Comparison of ENCODE assay signal across 1 cellular context in the genomic region with DNA sequence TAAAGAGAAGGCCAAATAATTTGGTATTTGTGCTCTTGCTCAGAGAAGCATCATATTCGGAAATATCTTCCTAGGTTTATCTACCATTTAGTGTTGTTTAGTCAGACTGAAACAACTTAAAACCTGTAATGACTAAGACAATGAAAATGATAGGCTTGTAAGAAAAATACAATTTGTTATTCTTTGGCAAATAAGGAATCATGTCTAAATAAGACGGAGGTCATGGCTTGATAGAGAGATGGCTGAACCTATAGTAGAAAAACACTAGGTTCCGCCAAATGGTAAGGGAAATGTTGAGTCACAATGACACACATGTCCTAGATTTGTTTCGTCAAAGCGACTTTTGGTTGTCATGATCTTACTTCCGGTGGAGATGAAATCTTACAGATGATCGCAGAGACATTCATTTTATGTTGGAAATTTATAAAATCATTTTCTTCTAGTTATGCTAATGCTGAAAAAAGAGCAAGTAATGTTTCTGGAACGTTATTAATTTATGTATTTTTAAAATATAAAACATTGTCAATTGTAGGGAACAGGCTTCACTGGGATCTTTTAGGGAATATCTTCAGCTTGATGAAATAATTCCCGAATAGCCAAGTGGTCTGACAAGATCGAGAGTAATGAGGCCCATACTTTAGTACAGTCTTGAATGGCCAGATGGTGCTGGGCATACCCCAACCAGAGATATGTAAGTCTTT.
TF ChIP-seq lines count a peak whose summit lies in the region.

No MANE protein-coding gene starts in this region.

TF ChIP-seq in K562, 482 proteins besides CTCF, POLR2A, EP300 and RAD21 (continued from another document):
- TF ChIP-seq, protein P1, sequence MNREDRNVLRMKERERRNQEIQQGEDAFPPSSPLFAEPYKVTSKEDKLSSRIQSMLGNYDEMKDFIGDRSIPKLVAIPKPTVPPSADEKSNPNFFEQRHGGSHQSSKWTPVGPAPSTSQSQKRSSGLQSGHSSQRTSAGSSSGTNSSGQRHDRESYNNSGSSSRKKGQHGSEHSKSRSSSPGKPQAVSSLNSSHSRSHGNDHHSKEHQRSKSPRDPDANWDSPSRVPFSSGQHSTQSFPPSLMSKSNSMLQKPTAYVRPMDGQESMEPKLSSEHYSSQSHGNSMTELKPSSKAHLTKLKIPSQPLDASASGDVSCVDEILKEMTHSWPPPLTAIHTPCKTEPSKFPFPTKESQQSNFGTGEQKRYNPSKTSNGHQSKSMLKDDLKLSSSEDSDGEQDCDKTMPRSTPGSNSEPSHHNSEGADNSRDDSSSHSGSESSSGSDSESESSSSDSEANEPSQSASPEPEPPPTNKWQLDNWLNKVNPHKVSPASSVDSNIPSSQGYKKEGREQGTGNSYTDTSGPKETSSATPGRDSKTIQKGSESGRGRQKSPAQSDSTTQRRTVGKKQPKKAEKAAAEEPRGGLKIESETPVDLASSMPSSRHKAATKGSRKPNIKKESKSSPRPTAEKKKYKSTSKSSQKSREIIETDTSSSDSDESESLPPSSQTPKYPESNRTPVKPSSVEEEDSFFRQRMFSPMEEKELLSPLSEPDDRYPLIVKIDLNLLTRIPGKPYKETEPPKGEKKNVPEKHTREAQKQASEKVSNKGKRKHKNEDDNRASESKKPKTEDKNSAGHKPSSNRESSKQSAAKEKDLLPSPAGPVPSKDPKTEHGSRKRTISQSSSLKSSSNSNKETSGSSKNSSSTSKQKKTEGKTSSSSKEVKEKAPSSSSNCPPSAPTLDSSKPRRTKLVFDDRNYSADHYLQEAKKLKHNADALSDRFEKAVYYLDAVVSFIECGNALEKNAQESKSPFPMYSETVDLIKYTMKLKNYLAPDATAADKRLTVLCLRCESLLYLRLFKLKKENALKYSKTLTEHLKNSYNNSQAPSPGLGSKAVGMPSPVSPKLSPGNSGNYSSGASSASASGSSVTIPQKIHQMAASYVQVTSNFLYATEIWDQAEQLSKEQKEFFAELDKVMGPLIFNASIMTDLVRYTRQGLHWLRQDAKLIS (CRISPR knock-in tag; IDR thresholded peaks at IDR 0.05) = 0 out of 2 replicates have a peak, but pooled peaks have one; percentile 3
- TF ChIP-seq TBP (optimal IDR thresholded peaks at IDR 0.05; ENCODE audit: low read depth, low read length) = peak; percentile 80
- TF ChIP-seq, protein P2, sequence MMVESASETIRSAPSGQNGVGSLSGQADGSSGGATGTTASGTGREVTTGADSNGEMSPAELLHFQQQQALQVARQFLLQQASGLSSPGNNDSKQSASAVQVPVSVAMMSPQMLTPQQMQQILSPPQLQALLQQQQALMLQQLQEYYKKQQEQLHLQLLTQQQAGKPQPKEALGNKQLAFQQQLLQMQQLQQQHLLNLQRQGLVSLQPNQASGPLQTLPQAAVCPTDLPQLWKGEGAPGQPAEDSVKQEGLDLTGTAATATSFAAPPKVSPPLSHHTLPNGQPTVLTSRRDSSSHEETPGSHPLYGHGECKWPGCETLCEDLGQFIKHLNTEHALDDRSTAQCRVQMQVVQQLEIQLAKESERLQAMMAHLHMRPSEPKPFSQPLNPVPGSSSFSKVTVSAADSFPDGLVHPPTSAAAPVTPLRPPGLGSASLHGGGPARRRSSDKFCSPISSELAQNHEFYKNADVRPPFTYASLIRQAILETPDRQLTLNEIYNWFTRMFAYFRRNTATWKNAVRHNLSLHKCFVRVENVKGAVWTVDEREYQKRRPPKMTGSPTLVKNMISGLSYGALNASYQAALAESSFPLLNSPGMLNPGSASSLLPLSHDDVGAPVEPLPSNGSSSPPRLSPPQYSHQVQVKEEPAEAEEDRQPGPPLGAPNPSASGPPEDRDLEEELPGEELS (CRISPR knock-in tag; IDR thresholded peaks at IDR 0.05; ENCODE audit: borderline replicate concordance) = no peak
- TF ChIP-seq ZNF232 (CRISPR knock-in tag; IDR thresholded peaks at IDR 0.05) = no peak
- TF ChIP-seq, protein P3, sequence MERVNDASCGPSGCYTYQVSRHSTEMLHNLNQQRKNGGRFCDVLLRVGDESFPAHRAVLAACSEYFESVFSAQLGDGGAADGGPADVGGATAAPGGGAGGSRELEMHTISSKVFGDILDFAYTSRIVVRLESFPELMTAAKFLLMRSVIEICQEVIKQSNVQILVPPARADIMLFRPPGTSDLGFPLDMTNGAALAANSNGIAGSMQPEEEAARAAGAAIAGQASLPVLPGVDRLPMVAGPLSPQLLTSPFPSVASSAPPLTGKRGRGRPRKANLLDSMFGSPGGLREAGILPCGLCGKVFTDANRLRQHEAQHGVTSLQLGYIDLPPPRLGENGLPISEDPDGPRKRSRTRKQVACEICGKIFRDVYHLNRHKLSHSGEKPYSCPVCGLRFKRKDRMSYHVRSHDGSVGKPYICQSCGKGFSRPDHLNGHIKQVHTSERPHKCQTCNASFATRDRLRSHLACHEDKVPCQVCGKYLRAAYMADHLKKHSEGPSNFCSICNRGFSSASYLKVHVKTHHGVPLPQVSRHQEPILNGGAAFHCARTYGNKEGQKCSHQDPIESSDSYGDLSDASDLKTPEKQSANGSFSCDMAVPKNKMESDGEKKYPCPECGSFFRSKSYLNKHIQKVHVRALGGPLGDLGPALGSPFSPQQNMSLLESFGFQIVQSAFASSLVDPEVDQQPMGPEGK (CRISPR knock-in tag; IDR thresholded peaks at IDR 0.05; ENCODE audit: borderline replicate concordance) = no peak
- peak; percentile 28; the same call in 1 of the 2 replicates for TF ChIP-seq ESRRA (IDR thresholded peaks at IDR 0.05; ENCODE audit: borderline replicate concordance, low read depth)
- no peak for TF ChIP-seq HIVEP1 (CRISPR knock-in tag; IDR thresholded peaks at IDR 0.05)
- TF ChIP-seq CBX3 (IDR thresholded peaks at IDR 0.05; ENCODE audit: borderline replicate concordance in 1 of 2, low read length in 2 of 2) = no peak
- peak; percentile 74 for TF ChIP-seq DPF2 (IDR thresholded peaks at IDR 0.05)
- TF ChIP-seq ZNF57 (CRISPR knock-in tag; IDR thresholded peaks at IDR 0.05) = 0 out of 2 replicates have a peak, but pooled peaks have one; percentile 52
- 0 out of 2 replicates have a peak, but pooled peaks have one; percentile 3 for TF ChIP-seq TAL1 (IDR thresholded peaks at IDR 0.05)
- TF ChIP-seq MAFF (IDR thresholded peaks at IDR 0.05; ENCODE audit: low read length) = peak; percentile 90
- TF ChIP-seq, protein P4, sequence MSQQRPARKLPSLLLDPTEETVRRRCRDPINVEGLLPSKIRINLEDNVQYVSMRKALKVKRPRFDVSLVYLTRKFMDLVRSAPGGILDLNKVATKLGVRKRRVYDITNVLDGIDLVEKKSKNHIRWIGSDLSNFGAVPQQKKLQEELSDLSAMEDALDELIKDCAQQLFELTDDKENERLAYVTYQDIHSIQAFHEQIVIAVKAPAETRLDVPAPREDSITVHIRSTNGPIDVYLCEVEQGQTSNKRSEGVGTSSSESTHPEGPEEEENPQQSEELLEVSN (IDR thresholded peaks at IDR 0.05; ENCODE audit: borderline replicate concordance in 1 of 2, extremely low read depth in 1 of 2, insufficient read depth in 1 of 2, insufficient read length in 1 of 2, low read depth in 1 of 2, low read length in 1 of 2, poor library complexity in 1 of 2, severe bottlenecking in 1 of 2) = no peak
- TF ChIP-seq BRD9 (IDR thresholded peaks at IDR 0.05; ENCODE audit: low read depth, partially characterized antibody) = peak; percentile 79
- TF ChIP-seq NFRKB (IDR thresholded peaks at IDR 0.05; ENCODE audit: low read depth) = peak; percentile 96
- TF ChIP-seq GTF2E2 (tag; IDR thresholded peaks at IDR 0.05) = peak; percentile 24; the same call in 1 of the 2 replicates
- TF ChIP-seq TAF9B (IDR thresholded peaks at IDR 0.05; ENCODE audit: partially characterized antibody) = peak; percentile 83
- TF ChIP-seq ZNF445 (CRISPR knock-in tag; IDR thresholded peaks at IDR 0.05; ENCODE audit: low read depth) = no peak
- peak; percentile 81 for TF ChIP-seq EHMT2 (IDR thresholded peaks at IDR 0.05)
- 0 out of 2 replicates have a peak, but pooled peaks have one; percentile 32 for TF ChIP-seq POLR2AphosphoS5 (IDR thresholded peaks at IDR 0.05; ENCODE audit: control insufficient read depth, insufficient read depth, low read depth, low read length)
- TF ChIP-seq YY1 (IDR thresholded peaks at IDR 0.05; ENCODE audit: borderline replicate concordance in 1 of 3, control insufficient read depth in 1 of 3, extremely low read depth in 1 of 3, insufficient read depth in 3 of 3, insufficient read length in 1 of 3, insufficient replicate concordance in 2 of 3, low read depth in 1 of 3, low read length in 2 of 3) = peak in 2 of 3 experiments; percentile 49 to 85
- no peak for TF ChIP-seq CBX8 (IDR thresholded peaks at IDR 0.05; ENCODE audit: borderline replicate concordance, extremely low read depth, low read depth, low read length, poor library complexity, severe bottlenecking)
- peak; percentile 20; the same call in 1 of the 2 replicates for TF ChIP-seq ZEB2 (IDR thresholded peaks at IDR 0.05)
